ENCODE assay signal across 22 cellular contexts in the genomic region with DNA sequence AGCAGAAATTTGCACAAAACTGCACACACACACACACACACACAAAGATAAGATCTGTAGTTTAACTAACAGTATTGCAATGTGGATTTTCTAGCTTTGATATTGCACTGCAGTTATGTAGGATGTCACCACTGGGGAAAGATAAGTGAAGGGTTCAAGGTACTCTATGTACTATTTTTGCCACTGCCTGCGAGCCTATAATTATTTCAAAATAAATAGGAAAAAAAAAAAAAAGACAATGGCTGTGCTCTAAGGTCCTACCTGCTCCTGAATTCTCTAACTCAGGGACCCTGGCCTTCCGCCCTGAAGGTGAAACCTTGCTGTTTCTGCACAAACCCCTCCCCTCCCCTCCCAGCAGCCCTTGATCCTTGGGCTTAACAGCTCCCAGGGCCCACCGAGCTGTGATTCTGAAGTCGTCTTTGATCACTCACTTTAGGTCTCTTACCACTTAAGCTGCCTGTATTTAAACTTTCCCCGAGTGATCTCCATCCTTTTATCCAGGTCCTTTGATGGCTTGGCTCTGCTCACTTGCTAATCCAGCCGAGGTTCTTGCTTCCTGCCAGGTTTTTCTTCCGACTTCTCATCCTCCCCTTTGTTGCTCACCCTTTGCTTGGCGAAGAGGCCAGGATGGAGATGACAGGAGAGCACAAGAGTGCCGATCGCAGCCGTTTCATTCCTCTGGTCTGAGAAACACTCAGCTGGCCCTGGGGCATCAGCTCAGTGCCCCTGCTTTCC. TPM values are rescaled to one million over a fixed set of nuclear protein-coding genes. Genes with fewer than 3 reads are reported as not detected.
DNase-seq lines count a peak whose midpoint lies in the region; ATAC-seq, FAIRE-seq and TF ChIP-seq lines count a peak whose summit lies in the region.
"Had no signal": no experiment of that assay in that cellular context is flagged by ENCODE, and none has a peak within 500 bp of the region (broad histone marks: within the 10 kb centered on the region; RNA-seq: fewer than 3 reads in every experiment).

No MANE protein-coding gene starts in this region.

- H3K27me3 Mint-ChIP-seq in GM23338 (ENCODE audit: insufficient read depth, low read depth, poor library complexity) (peaks cover 9% of the 10 kb centered on the region), WTC11 (ENCODE audit: low read depth) (peaks cover 26% of the 10 kb centered on the region)

- ATAC-seq in GM23338 (peak; percentile 73), WTC11 (no peak), HepG2 (peak; percentile 42), GM18498 (IDR thresholded peaks at IDR 0.05; ENCODE audit: unreplicated experiment) (no peak)

- peak overlapping the region; percentile 34; the same call in 1 of the 2 replicates for H3K9ac ChIP-seq in HepG2 (ENCODE audit: insufficient read depth, low read depth, low read length)

- TF ChIP-seq CTCF in GM23338 (conservative IDR thresholded peaks at IDR 0.05; ENCODE audit: low read depth in 2 of 2) (no peak), WTC11 (IDR thresholded peaks at IDR 0.05) (no peak), HepG2 (CRISPR knock-in tag; IDR thresholded peaks at IDR 0.05) (no peak)

- no peaks in the 10 kb centered on the region for H3F3A ChIP-seq in GM23338 (replicated peaks; ENCODE audit: low read depth)

- no peaks in the 10 kb centered on the region for H3K9me3 ChIP-seq in HepG2 (ENCODE audit: low read length)

- H3K4me3 ChIP-seq in GM23338 = no peak overlapping the region
- peak overlapping the region in 1 of 3 experiments; percentile 29; a peak in 2 of 6 replicates for H3K4me3 ChIP-seq in HepG2 (replicated peaks in 1 of 3; ENCODE audit: insufficient read depth in 1 of 3, low read depth in 2 of 3, low read length in 3 of 3)
- H3K4me3 ChIP-seq: SK-N-MC had no signal

- POLR2A ChIA-PET in WTC11 (lab: Charles Lee) (no interaction called here), HepG2 (lab: Yijun Ruan, JAX) (interaction anchor here (0.8 to 2.3 kb wide), 3 partner anchors 14 to 121 kb away, joined by 3 to 5 read pairs (median 4); no protein-coding TSS in a partner anchor)

- TF ChIP-seq EP300 in HepG2 (IDR thresholded peaks at IDR 0.05; ENCODE audit: low read depth in 2 of 2, low read length in 2 of 2) = peak in 1 of 2 experiments; percentile 81; a peak in 2 of 4 replicates
- no peak for TF ChIP-seq EP300 in HepG2 (CRISPR knock-in tag; IDR thresholded peaks at IDR 0.05; ENCODE audit: borderline replicate concordance)

- peak; percentile 43 for FAIRE-seq in HepG2 (lab: Jason Lieb, UNC)
- FAIRE-seq: G401.6 had no signal

- in situ Hi-C loops in HepG2 (cut with HindIII; ENCODE audit: extremely low pct_ligation_motif_present, low pct_unique_long_range_greater_than_20kb) = no loop called here

- H3K27ac ChIP-seq in GM23338 (ENCODE audit: low read depth) (no peak overlapping the region), HepG2 (ENCODE audit: extremely low read length, insufficient read depth, low read length) (peak overlapping the region; percentile 90)
- H3K27ac ChIP-seq: C4-2B, RWPE1, SK-N-MC had no signal

- H3K4me3 Mint-ChIP-seq in GM23338 (no peak overlapping the region), WTC11 (no peak overlapping the region)
- H3K4me3 Mint-ChIP-seq: CD8-positive, alpha-beta memory T cell had no signal

- intact Hi-C loops in HepG2 (cut with micrococcal nuclease; ENCODE audit: unreplicated experiment) = no loop called here

- no peak for TF ChIP-seq RAD21 in HepG2 (CRISPR knock-in tag; IDR thresholded peaks at IDR 0.05)

- no TSS peak for BruUV-seq in HepG2 (replicated peaks; lab: Mats Ljungman, UMichigan)

- DNase-seq in GM23338 (ENCODE audit: low spot score) = no peak
- DNase-seq in WTC11 (ENCODE audit: low spot score) = no peak
- DNase-seq in HepG2 (ENCODE audit: low spot score) = peak; percentile 77
- DNase-seq in retina = peak; percentile 11
- no peak for DNase-seq in NCI-H510A treated with DMSO at 0.1 percent for 48 hours (lab: John Stamatoyannopoulos, UW)
- no peak for DNase-seq in SKM-1 (lab: John Stamatoyannopoulos, UW; ENCODE audit: unreplicated experiment)
- DNase-seq: Calu3; CD8-positive, alpha-beta memory T cell; DMS153; Kasumi-1; NCI-H1417; NCI-H1694 treated with DMSO at 0.1 percent for 48 hours; SHP77 treated with DMSO at 0.1 percent for 48 hours had no signal

- no peaks in the 10 kb centered on the region for H3K36me3 Mint-ChIP-seq in GM23338 (ENCODE audit: low read depth)
- peaks cover 59% of the 10 kb centered on the region for H3K36me3 Mint-ChIP-seq in WTC11
- H3K36me3 Mint-ChIP-seq: CD8-positive, alpha-beta memory T cell had no signal

- H4K20me1 ChIP-seq in GM23338 (replicated peaks; ENCODE audit: insufficient read depth) = no peaks in the 10 kb centered on the region
- no peaks in the 10 kb centered on the region for H4K20me1 ChIP-seq in HepG2 (ENCODE audit: insufficient read depth, low read length)

- H3K79me2 ChIP-seq in GM23338 (replicated peaks; ENCODE audit: insufficient read depth) (no peaks in the 10 kb centered on the region), HepG2 (ENCODE audit: insufficient read depth, low read length) (no peaks in the 10 kb centered on the region)

- H3K4me2 ChIP-seq in GM23338 (no peak overlapping the region), HepG2 (ENCODE audit: low read depth, low read length) (peak overlapping the region; percentile 76)

- H3K36me3 ChIP-seq in GM23338 (ENCODE audit: insufficient read depth) = no peaks in the 10 kb centered on the region
- no peaks in the 10 kb centered on the region for H3K36me3 ChIP-seq in HepG2 (replicated peaks in 1 of 2; ENCODE audit: control insufficient read depth in 1 of 2, insufficient read depth in 2 of 2, low read length in 2 of 2)

- CTCF ChIA-PET in WTC11 (lab: Charles Lee) = no interaction called here
- CTCF ChIA-PET in HepG2 (lab: Yijun Ruan, JAX; ENCODE audit: low intra/inter-chr PET ratio, low total read pairs) = no interaction called here

- no peaks in the 10 kb centered on the region for H3K4me1 ChIP-seq in GM23338 (ENCODE audit: insufficient read depth)
- H3K4me1 ChIP-seq in HepG2 (ENCODE audit: insufficient read depth, low read length) = peaks cover 76% of the 10 kb centered on the region

- H3K9me2 ChIP-seq in GM23338 (ENCODE audit: insufficient read depth) = no peaks in the 10 kb centered on the region

- 18% methylated on average over 11 of the region's 11 CpGs for WGBS in HepG2 (ENCODE audit: low lambda C conversion rate)

- peak overlapping the region; percentile 52; the same call in 1 of the 2 replicates for H2AFZ ChIP-seq in GM23338
- peak overlapping the region; percentile 64 for H2AFZ ChIP-seq in HepG2 (ENCODE audit: low read length)

- no peaks in the 10 kb centered on the region for H3K9me3 Mint-ChIP-seq in GM23338
- peaks cover 80% of the 10 kb centered on the region for H3K9me3 Mint-ChIP-seq in WTC11
- H3K9me3 Mint-ChIP-seq: CD8-positive, alpha-beta memory T cell had no signal

- no peak overlapping the region for H3K27ac Mint-ChIP-seq in GM23338
- H3K27ac Mint-ChIP-seq in WTC11 = no peak overlapping the region
- H3K27ac Mint-ChIP-seq: CD8-positive, alpha-beta memory T cell had no signal

- TF ChIP-seq POLR2A in HepG2 (IDR thresholded peaks at IDR 0.05; ENCODE audit: insufficient read depth in 1 of 2, low read depth in 2 of 2, low read length in 2 of 2) = no peak

- H3K4me1 Mint-ChIP-seq in GM23338 (peaks cover 11% of the 10 kb centered on the region), WTC11 (no peaks in the 10 kb centered on the region)
- H3K4me1 Mint-ChIP-seq: CD8-positive, alpha-beta memory T cell had no signal

- H3K27me3 ChIP-seq in GM23338 (ENCODE audit: insufficient read depth) (no peaks in the 10 kb centered on the region), HepG2 (ENCODE audit: control insufficient read depth in 1 of 2, insufficient read depth in 2 of 2, low read length in 2 of 2) (peaks cover 7 to 31% of the 10 kb centered on the region in 2 experiments; a peak in 3 of 5 replicates)

TF ChIP-seq in GM23338, 12 proteins besides CTCF, POLR2A, EP300 and RAD21 (continues in another document):
- no peak for TF ChIP-seq NANOG (IDR thresholded peaks at IDR 0.05; ENCODE audit: borderline replicate concordance)
- no peak for TF ChIP-seq POLR2AphosphoS5 (IDR thresholded peaks at IDR 0.05; ENCODE audit: low read depth)
- TF ChIP-seq ZNF114 (CRISPR knock-in tag; IDR thresholded peaks at IDR 0.05) = no peak

TF ChIP-seq in HepG2, 621 proteins besides CTCF, POLR2A, EP300 and RAD21 (continues in another document):
- no peak for TF ChIP-seq ZNF660 (CRISPR knock-in tag; IDR thresholded peaks at IDR 0.05; ENCODE audit: borderline replicate concordance, low read depth)
- TF ChIP-seq ZBTB20 (CRISPR knock-in tag; IDR thresholded peaks at IDR 0.05; ENCODE audit: borderline replicate concordance, low read depth) = peak; percentile 67; the same call in 1 of the 2 replicates
- TF ChIP-seq ZMYM3 (CRISPR knock-in tag; IDR thresholded peaks at IDR 0.05) = peak; percentile 76
- 0 out of 2 replicates have a peak, but pooled peaks have one; percentile 30 for TF ChIP-seq ZFAT (CRISPR knock-in tag; conservative IDR thresholded peaks at IDR 0.05)
- no peak for TF ChIP-seq STAT5B (CRISPR knock-in tag; IDR thresholded peaks at IDR 0.05)

RNA-seq across cellular contexts. Expression of gene TMEM114, which starts 37.7 kb away (rescaled TPM):
- total RNA-seq in GM23338 (2014; rRNA removed; shearing (Covaris generic)) = 0.52 TPM in 1 of 2 replicates, not detected in the other
- polyA plus RNA-seq in GM23338 (2016; fragmentation: Nextera tagmentation; extraction: Ambion mirVana) (0.47 and 0.77 TPM in 2 replicates), HepG2 (2011; rRNA removed) (not detected in 2 replicates)
- total RNA-seq in WTC11 (2021) (0.37 to 1.1 TPM (median 0.60 TPM) in 3 replicates), HepG2 (2016; rRNA removed; fragmentation: Illumina TruSeq; extraction: Trizol) (not detected in 2 replicates)
- total RNA-seq in HepG2 (2016; cell fraction: cytosol; rRNA removed; fragmentation: Illumina TruSeq; extraction: Trizol; ENCODE audit: low read depth) = not detected in 2 replicates
- not detected in 2 replicates for total RNA-seq in HepG2 (2016; cell fraction: insoluble cytoplasmic fraction; rRNA removed; fragmentation: Illumina TruSeq; extraction: Trizol)
- total RNA-seq in HepG2 (2016; cell fraction: membrane; rRNA removed; fragmentation: Illumina TruSeq; extraction: Trizol) = not detected in 2 replicates
- not detected in 2 replicates for total RNA-seq in HepG2 (2016; cell fraction: nucleus; rRNA removed; fragmentation: Illumina TruSeq; extraction: Trizol)
- polyA plus RNA-seq in HepG2 (2011; cell fraction: cytosol; rRNA removed) = not detected in 2 replicates
- not detected in 2 replicates for polyA plus RNA-seq in HepG2 (2011; cell fraction: nucleus; rRNA removed)
- polyA plus RNA-seq in HepG2 (2012) = not detected in 2 replicates
- polyA plus RNA-seq in HepG2 (2016; cell fraction: cytosol; fragmentation: Illumina TruSeq; extraction: Trizol; ENCODE audit: low read depth) = not detected in 2 replicates
- polyA plus RNA-seq in HepG2 (2016; cell fraction: insoluble cytoplasmic fraction; fragmentation: Illumina TruSeq; extraction: Trizol; ENCODE audit: low read depth) = not detected in 2 replicates
- not detected in 2 replicates for polyA plus RNA-seq in HepG2 (2016; cell fraction: membrane; fragmentation: Illumina TruSeq; extraction: Trizol; ENCODE audit: low read depth)
- polyA plus RNA-seq in HepG2 (2016; cell fraction: nucleus; fragmentation: Illumina TruSeq; extraction: Trizol; ENCODE audit: insufficient read depth, low read depth) = not detected in 2 replicates
- polyA minus RNA-seq in HepG2 (2011; rRNA and poly(A)+ RNA removed; ENCODE audit: low replicate concordance) = not detected in 2 replicates
- not detected in 2 replicates for polyA minus RNA-seq in HepG2 (2011; cell fraction: cytosol; rRNA and poly(A)+ RNA removed)
- polyA minus RNA-seq in HepG2 (2011; cell fraction: nucleus; rRNA and poly(A)+ RNA removed) = not detected in 2 replicates
- total RNA-seq: A172; Calu3; CD8-positive, alpha-beta memory T cell; H4; MCF 10A; NCI-H460 had no signal
- polyA plus RNA-seq: CD8-positive, alpha-beta memory T cell had no signal

Comparison
In these comparisons a context has a peak if more than half of its experiments do, and no peak if none do; other contexts are left out.
1. ATAC-seq: peak in GM23338 (single experiment) and HepG2 (single experiment); none in WTC11 (single experiment) and GM18498 (single experiment).
2. DNase-seq: peak in HepG2 (single experiment) and retina (single experiment); none in GM23338 (single experiment), WTC11 (single experiment), NCI-H510A treated with DMSO at 0.1 percent for 48 hours (single experiment) and SKM-1 (single experiment).